In genomic region chr3:98971183-98971681, GRCh38 we compare ENCODE assay signal across 12 cellular contexts.
DNase-seq lines count a peak whose midpoint lies in the region; ATAC-seq and TF ChIP-seq lines count a peak whose summit lies in the region.
"Had no signal": no experiment of that assay in that cellular context is flagged by ENCODE, and none has a peak within 500 bp of the region (broad histone marks: within the 10 kb centered on the region; RNA-seq: fewer than 3 reads in every experiment).

No MANE protein-coding gene starts in this region.

- H3K36me3 ChIP-seq in A673 (ENCODE audit: insufficient read depth, low read length, poor library complexity, severe bottlenecking) (no peaks in the 10 kb centered on the region), suprapubic skin (no peaks in the 10 kb centered on the region)

- BruUV-seq in A673 (replicated peaks; lab: Mats Ljungman, UMichigan), result no TSS peak

- H3K27me3 ChIP-seq in A673 (replicated peaks; ENCODE audit: insufficient read depth, low read depth, low read length, poor library complexity), result no peaks in the 10 kb centered on the region
- no peaks in the 10 kb centered on the region for H3K27me3 ChIP-seq in suprapubic skin

- H3K9me3 ChIP-seq in A673 (ENCODE audit: low read depth, low read length, poor library complexity, severe bottlenecking) (no peaks in the 10 kb centered on the region), suprapubic skin (no peaks in the 10 kb centered on the region)

- 85% methylated on average over 1 of the region's 1 CpG for WGBS in suprapubic skin

- CTCF ChIA-PET in A673 (lab: Charles Lee), result no interaction called here

- H3K27ac ChIP-seq in A673 (ENCODE audit: low read depth, low read length, poor library complexity, severe bottlenecking), result no peak overlapping the region
- no peak overlapping the region for H3K27ac ChIP-seq in suprapubic skin

- H3K4me3 ChIP-seq in A673 (ENCODE audit: low read depth, low read length, poor library complexity, severe bottlenecking), result no peak overlapping the region
- H3K4me3 ChIP-seq in fibroblast of pulmonary artery (replicated peaks; ENCODE audit: low read depth, low read length), result no peak overlapping the region
- H3K4me3 ChIP-seq in suprapubic skin, result no peak overlapping the region
- H3K4me3 ChIP-seq: lung had no signal

- POLR2A ChIA-PET in A673 (lab: Charles Lee; ENCODE audit: low non-redundant PET), result no interaction called here

- H3K4me1 ChIP-seq in A673 (ENCODE audit: insufficient read depth, low read length, poor library complexity, severe bottlenecking), result peaks cover 8% of the 10 kb centered on the region
- no peaks in the 10 kb centered on the region for H3K4me1 ChIP-seq in suprapubic skin

- intact Hi-C loops in A673 (cut with micrococcal nuclease; ENCODE audit: unreplicated experiment), result no loop called here

- TF ChIP-seq CTCF in A673 (conservative IDR thresholded peaks at IDR 0.05; ENCODE audit: low read depth, low read length) (no peak), fibroblast of pulmonary artery (IDR thresholded peaks at IDR 0.05; ENCODE audit: low read length, missing control alignments) (no peak), suprapubic skin (IDR thresholded peaks at IDR 0.05) (no peak)

- TF ChIP-seq EP300 in suprapubic skin (IDR thresholded peaks at IDR 0.05), result no peak

- DNase-seq in A673 (ENCODE audit: low spot score) (peak; percentile 81), HCEC 1CT (peak; percentile 99), SW 1271 (lab: John Stamatoyannopoulos, UW) (peak; percentile 84 to 98), fibroblast of pulmonary artery (ENCODE audit: low read depth) (peak; percentile 59), activated gamma-delta T cell (lab: John Stamatoyannopoulos, UW) (no peak), suprapubic skin (ENCODE audit: low spot score in 2 of 2) (no peak)
- no peak for DNase-seq in stimulated activated CD4-positive, alpha-beta T cell treated with anti-CD3 and anti-CD28 coated beads, Interleukin-12 subunit alpha, Interleukin-12 subunit beta, amount 100 ng/mL, for 4 hours
- DNase-seq: activated CD4-positive, CD25-positive, alpha-beta regulatory T cell; amygdala; CD4-positive, CD25-positive, alpha-beta regulatory T cell had no signal

- ATAC-seq in GM21529 (IDR thresholded peaks at IDR 0.05; ENCODE audit: unreplicated experiment), result no peak

- no peak for TF ChIP-seq POLR2A in suprapubic skin (IDR thresholded peaks at IDR 0.05)

Comparison
In these comparisons a context has a peak if more than half of its experiments do, and no peak if none do; other contexts are left out.
1. DNase-seq: peak in A673 (single experiment), HCEC 1CT (single experiment), SW 1271 (2 of 2) and fibroblast of pulmonary artery (single experiment); none in activated gamma-delta T cell (single experiment), stimulated activated CD4-positive, alpha-beta T cell treated with anti-CD3 and anti-CD28 coated beads, Interleukin-12 subunit alpha, Interleukin-12 subunit beta, amount 100 ng/mL, for 4 hours (single experiment) and suprapubic skin (0 of 2).